In the genomic region with DNA sequence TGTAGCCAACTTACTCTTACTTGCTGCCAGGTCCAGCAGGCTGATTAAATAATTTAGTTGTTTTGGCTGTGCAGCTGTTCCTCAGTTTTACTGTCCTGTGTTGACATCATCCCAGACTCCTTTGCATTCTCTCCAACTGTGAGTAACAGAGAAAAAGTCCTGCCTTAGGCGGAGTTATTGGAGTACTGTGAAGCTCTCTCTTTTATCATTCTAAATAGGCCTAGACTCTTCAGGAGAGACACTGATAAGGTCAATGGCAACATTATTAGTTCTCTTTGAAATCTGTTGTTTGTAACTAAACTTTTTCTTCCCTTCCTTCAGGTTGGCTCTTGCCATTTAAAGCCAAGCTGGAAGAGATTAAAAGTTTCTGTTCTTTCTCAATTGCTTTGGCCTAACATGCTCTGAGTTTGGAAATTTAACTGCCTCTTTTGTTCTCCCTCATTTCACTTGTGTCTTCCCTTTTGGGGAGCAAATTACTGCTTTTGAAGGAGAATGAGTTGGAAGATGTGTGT, we compare ENCODE assay signal across 1 cellular context.
A peak's percentile ranks its signal among the peaks of the same experiment; 100 is the strongest.
TF ChIP-seq lines count a peak whose summit lies in the region.

No MANE protein-coding gene starts in this region.

TF ChIP-seq in GM23338, 12 proteins besides CTCF, POLR2A, EP300 and RAD21 (continued from another document):
- TF ChIP-seq, protein P1, sequence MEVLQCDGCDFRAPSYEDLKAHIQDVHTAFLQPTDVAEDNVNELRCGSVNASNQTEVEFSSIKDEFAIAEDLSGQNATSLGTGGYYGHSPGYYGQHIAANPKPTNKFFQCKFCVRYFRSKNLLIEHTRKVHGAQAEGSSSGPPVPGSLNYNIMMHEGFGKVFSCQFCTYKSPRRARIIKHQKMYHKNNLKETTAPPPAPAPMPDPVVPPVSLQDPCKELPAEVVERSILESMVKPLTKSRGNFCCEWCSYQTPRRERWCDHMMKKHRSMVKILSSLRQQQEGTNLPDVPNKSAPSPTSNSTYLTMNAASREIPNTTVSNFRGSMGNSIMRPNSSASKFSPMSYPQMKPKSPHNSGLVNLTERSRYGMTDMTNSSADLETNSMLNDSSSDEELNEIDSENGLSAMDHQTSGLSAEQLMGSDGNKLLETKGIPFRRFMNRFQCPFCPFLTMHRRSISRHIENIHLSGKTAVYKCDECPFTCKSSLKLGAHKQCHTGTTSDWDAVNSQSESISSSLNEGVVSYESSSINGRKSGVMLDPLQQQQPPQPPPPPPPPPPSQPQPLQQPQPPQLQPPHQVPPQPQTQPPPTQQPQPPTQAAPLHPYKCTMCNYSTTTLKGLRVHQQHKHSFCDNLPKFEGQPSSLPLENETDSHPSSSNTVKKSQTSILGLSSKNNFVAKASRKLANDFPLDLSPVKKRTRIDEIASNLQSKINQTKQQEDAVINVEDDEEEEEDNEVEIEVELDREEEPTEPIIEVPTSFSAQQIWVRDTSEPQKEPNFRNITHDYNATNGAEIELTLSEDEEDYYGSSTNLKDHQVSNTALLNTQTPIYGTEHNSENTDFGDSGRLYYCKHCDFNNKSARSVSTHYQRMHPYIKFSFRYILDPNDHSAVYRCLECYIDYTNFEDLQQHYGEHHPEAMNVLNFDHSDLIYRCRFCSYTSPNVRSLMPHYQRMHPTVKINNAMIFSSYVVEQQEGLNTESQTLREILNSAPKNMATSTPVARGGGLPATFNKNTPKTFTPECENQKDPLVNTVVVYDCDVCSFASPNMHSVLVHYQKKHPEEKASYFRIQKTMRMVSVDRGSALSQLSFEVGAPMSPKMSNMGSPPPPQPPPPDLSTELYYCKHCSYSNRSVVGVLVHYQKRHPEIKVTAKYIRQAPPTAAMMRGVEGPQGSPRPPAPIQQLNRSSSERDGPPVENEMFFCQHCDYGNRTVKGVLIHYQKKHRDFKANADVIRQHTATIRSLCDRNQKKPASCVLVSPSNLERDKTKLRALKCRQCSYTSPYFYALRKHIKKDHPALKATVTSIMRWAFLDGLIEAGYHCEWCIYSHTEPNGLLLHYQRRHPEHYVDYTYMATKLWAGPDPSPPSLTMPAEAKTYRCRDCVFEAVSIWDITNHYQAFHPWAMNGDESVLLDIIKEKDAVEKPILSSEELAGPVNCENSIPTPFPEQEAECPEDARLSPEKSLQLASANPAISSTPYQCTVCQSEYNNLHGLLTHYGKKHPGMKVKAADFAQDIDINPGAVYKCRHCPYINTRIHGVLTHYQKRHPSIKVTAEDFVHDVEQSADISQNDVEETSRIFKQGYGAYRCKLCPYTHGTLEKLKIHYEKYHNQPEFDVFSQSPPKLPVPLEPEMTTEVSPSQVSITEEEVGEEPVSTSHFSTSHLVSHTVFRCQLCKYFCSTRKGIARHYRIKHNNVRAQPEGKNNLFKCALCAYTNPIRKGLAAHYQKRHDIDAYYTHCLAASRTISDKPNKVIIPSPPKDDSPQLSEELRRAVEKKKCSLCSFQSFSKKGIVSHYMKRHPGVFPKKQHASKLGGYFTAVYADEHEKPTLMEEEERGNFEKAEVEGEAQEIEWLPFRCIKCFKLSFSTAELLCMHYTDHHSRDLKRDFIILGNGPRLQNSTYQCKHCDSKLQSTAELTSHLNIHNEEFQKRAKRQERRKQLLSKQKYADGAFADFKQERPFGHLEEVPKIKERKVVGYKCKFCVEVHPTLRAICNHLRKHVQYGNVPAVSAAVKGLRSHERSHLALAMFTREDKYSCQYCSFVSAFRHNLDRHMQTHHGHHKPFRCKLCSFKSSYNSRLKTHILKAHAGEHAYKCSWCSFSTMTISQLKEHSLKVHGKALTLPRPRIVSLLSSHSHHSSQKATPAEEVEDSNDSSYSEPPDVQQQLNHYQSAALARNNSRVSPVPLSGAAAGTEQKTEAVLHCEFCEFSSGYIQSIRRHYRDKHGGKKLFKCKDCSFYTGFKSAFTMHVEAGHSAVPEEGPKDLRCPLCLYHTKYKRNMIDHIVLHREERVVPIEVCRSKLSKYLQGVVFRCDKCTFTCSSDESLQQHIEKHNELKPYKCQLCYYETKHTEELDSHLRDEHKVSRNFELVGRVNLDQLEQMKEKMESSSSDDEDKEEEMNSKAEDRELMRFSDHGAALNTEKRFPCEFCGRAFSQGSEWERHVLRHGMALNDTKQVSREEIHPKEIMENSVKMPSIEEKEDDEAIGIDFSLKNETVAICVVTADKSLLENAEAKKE (CRISPR knock-in tag; IDR thresholded peaks at IDR 0.05), result peak; percentile 57
- no peak for TF ChIP-seq ZNF331 (CRISPR knock-in tag; IDR thresholded peaks at IDR 0.05; ENCODE audit: low read depth)
- TF ChIP-seq, protein P2, sequence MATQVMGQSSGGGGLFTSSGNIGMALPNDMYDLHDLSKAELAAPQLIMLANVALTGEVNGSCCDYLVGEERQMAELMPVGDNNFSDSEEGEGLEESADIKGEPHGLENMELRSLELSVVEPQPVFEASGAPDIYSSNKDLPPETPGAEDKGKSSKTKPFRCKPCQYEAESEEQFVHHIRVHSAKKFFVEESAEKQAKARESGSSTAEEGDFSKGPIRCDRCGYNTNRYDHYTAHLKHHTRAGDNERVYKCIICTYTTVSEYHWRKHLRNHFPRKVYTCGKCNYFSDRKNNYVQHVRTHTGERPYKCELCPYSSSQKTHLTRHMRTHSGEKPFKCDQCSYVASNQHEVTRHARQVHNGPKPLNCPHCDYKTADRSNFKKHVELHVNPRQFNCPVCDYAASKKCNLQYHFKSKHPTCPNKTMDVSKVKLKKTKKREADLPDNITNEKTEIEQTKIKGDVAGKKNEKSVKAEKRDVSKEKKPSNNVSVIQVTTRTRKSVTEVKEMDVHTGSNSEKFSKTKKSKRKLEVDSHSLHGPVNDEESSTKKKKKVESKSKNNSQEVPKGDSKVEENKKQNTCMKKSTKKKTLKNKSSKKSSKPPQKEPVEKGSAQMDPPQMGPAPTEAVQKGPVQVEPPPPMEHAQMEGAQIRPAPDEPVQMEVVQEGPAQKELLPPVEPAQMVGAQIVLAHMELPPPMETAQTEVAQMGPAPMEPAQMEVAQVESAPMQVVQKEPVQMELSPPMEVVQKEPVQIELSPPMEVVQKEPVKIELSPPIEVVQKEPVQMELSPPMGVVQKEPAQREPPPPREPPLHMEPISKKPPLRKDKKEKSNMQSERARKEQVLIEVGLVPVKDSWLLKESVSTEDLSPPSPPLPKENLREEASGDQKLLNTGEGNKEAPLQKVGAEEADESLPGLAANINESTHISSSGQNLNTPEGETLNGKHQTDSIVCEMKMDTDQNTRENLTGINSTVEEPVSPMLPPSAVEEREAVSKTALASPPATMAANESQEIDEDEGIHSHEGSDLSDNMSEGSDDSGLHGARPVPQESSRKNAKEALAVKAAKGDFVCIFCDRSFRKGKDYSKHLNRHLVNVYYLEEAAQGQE (IDR thresholded peaks at IDR 0.05; ENCODE audit: unreplicated experiment), result no peak
- TF ChIP-seq ZNF114 (CRISPR knock-in tag; IDR thresholded peaks at IDR 0.05), result no peak
- TF ChIP-seq EZH2phosphoT487 (IDR thresholded peaks at IDR 0.05; ENCODE audit: unreplicated experiment), result no peak
- TF ChIP-seq, protein P3, sequence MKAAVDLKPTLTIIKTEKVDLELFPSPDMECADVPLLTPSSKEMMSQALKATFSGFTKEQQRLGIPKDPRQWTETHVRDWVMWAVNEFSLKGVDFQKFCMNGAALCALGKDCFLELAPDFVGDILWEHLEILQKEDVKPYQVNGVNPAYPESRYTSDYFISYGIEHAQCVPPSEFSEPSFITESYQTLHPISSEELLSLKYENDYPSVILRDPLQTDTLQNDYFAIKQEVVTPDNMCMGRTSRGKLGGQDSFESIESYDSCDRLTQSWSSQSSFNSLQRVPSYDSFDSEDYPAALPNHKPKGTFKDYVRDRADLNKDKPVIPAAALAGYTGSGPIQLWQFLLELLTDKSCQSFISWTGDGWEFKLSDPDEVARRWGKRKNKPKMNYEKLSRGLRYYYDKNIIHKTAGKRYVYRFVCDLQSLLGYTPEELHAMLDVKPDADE (IDR thresholded peaks at IDR 0.05), result no peak
- 0 out of 2 replicates have a peak, but pooled peaks have one; percentile 32 for TF ChIP-seq NANOG (IDR thresholded peaks at IDR 0.05; ENCODE audit: borderline replicate concordance)
- no peak for TF ChIP-seq STAT1 (IDR thresholded peaks at IDR 0.05; ENCODE audit: unreplicated experiment)
- no peak for TF ChIP-seq CREB1 (CRISPR knock-in tag; IDR thresholded peaks at IDR 0.05; ENCODE audit: low read depth)
- no peak for TF ChIP-seq JUNB (IDR thresholded peaks at IDR 0.05; ENCODE audit: unreplicated experiment)
- no peak for TF ChIP-seq POLR2AphosphoS5 (IDR thresholded peaks at IDR 0.05; ENCODE audit: low read depth)
